Comparison of ENCODE assay signal across 8 cellular contexts in genomic region chr14:30443368-30444007, GRCh38.
DNase-seq lines count a peak whose midpoint lies in the region; ATAC-seq and TF ChIP-seq lines count a peak whose summit lies in the region.

No MANE protein-coding gene starts in this region.

- no peaks in the 10 kb centered on the region for H3K36me3 ChIP-seq in BJ (ENCODE audit: control insufficient read depth, insufficient read depth, low read length)
- H3K36me3 ChIP-seq in OCI-LY1 (ENCODE audit: insufficient read depth, low read length) = no peaks in the 10 kb centered on the region
- H3K36me3 ChIP-seq in tibial nerve = no peaks in the 10 kb centered on the region

- TF ChIP-seq CTCF in BJ (IDR thresholded peaks at IDR 0.05; ENCODE audit: insufficient read depth, low read depth, low read length) (peak; percentile 30; the same call in 1 of the 2 replicates), OCI-LY1 (IDR thresholded peaks at IDR 0.05; ENCODE audit: low read length) (peak; percentile 56; the same call in 1 of the 2 replicates), tibial nerve (IDR thresholded peaks at IDR 0.05) (peak; percentile 11 to 53 (median 29))

- no peak overlapping the region for H2AFZ ChIP-seq in OCI-LY1 (ENCODE audit: low read length)

- CTCF ChIA-PET in BJ (lab: Yijun Ruan, JAX) = interaction anchor here (0.6 to 1.7 kb wide), 10 partner anchors 7 to 1692 kb away, joined by 3 to 10 read pairs (median 3); no protein-coding TSS in a partner anchor

- no peak overlapping the region for H3K27ac ChIP-seq in OCI-LY1 (ENCODE audit: low read depth, low read length, poor library complexity, severe bottlenecking)
- no peak overlapping the region for H3K27ac ChIP-seq in tibial nerve

- H3K4me1 ChIP-seq in OCI-LY1 (ENCODE audit: insufficient read depth, low read length, severe bottlenecking) (no peaks in the 10 kb centered on the region), tibial nerve (no peaks in the 10 kb centered on the region)

- intact Hi-C loops in posterior vena cava (cut with DNase I) = loop anchor here in 1 of 2 donors (10.0 kb wide), 1 partner anchor 1689 kb away; no protein-coding TSS in a partner anchor

- H3K4me3 ChIP-seq in BJ (ENCODE audit: low read depth, low read length) = no peak overlapping the region
- H3K4me3 ChIP-seq in OCI-LY1 (ENCODE audit: low read depth, low read length, poor library complexity, severe bottlenecking) = no peak overlapping the region
- H3K4me3 ChIP-seq in tibial nerve = no peak overlapping the region

- no peak for TF ChIP-seq POLR2A in tibial nerve (IDR thresholded peaks at IDR 0.05)

- H3F3A ChIP-seq in OCI-LY1 (ENCODE audit: insufficient read depth, low read length) = no peaks in the 10 kb centered on the region

- H3K27me3 ChIP-seq in BJ (ENCODE audit: control insufficient read depth, insufficient read depth, low read length) (no peaks in the 10 kb centered on the region), OCI-LY1 (ENCODE audit: insufficient read depth, low read length) (no peaks in the 10 kb centered on the region), tibial nerve (no peaks in the 10 kb centered on the region)

- H3K9me3 ChIP-seq in OCI-LY1 (ENCODE audit: low read length) (no peaks in the 10 kb centered on the region), tibial nerve (no peaks in the 10 kb centered on the region)

- no peaks in the 10 kb centered on the region for H3K9me2 ChIP-seq in OCI-LY1 (ENCODE audit: low read depth, low read length)

- no peak for TF ChIP-seq EP300 in tibial nerve (IDR thresholded peaks at IDR 0.05)

- ATAC-seq in HG03442 (IDR thresholded peaks at IDR 0.05; ENCODE audit: unreplicated experiment) = peak; percentile 58
- no peak for ATAC-seq in GM19395 (IDR thresholded peaks at IDR 0.05; ENCODE audit: unreplicated experiment)
- no peak for ATAC-seq in HG02610 (IDR thresholded peaks at IDR 0.05; ENCODE audit: unreplicated experiment)

- no peaks in the 10 kb centered on the region for H3K79me2 ChIP-seq in OCI-LY1 (ENCODE audit: insufficient read depth, low read length)

- H3K4me2 ChIP-seq in OCI-LY1 (ENCODE audit: low read length) = no peak overlapping the region

- POLR2A ChIA-PET in BJ (lab: Charles Lee) = no interaction called here

- H3K9ac ChIP-seq in OCI-LY1 (ENCODE audit: low read length) = no peak overlapping the region

- no peak for DNase-seq in BJ (ENCODE audit: low read depth)
- peak; percentile 39 for DNase-seq in fibroblast of gingiva (ENCODE audit: low read depth)
- DNase-seq in tibial nerve (ENCODE audit: low spot score in 2 of 2) = no peak
- no peak for DNase-seq in posterior vena cava (ENCODE audit: low spot score)

- no peaks in the 10 kb centered on the region for H4K20me1 ChIP-seq in OCI-LY1 (ENCODE audit: insufficient read depth, low read length)

- 46% methylated on average over 7 of the region's 7 CpGs for WGBS in tibial nerve, 2 donors
